In genomic region chr14:65211341-65211987, GRCh38 we compare ENCODE assay signal across 9 cellular contexts.
A peak's percentile ranks its signal among the peaks of the same experiment; 100 is the strongest.
DNase-seq lines count a peak whose midpoint lies in the region; ATAC-seq, FAIRE-seq and TF ChIP-seq lines count a peak whose summit lies in the region.
"Had no signal": no experiment of that assay in that cellular context is flagged by ENCODE, and none has a peak within 500 bp of the region (broad histone marks: within the 10 kb centered on the region; RNA-seq: fewer than 3 reads in every experiment).

No MANE protein-coding gene starts in this region.

- H4K20me1 ChIP-seq in keratinocyte (ENCODE audit: control insufficient read depth, extremely low read depth, insufficient read depth, low read length) = no peaks in the 10 kb centered on the region

- no peak overlapping the region for H3K9ac ChIP-seq in keratinocyte (ENCODE audit: control insufficient read depth, extremely low read depth, insufficient read depth, low read length)

- H3K36me3 Mint-ChIP-seq in CD14-positive monocyte = no peaks in the 10 kb centered on the region
- no peaks in the 10 kb centered on the region for H3K36me3 Mint-ChIP-seq in activated naive CD4-positive, alpha-beta T cell treated with anti-CD3 and anti-CD28 coated beads, Interleukin-2, amount 50 U/mL, for 72 hours
- no peaks in the 10 kb centered on the region for H3K36me3 Mint-ChIP-seq in glutamatergic neuron (ENCODE audit: unreplicated experiment)

- peak overlapping the region; percentile 64 for H3K4me2 ChIP-seq in keratinocyte (ENCODE audit: control insufficient read depth, extremely low read depth, insufficient read depth, low read depth, low read length)

- peak overlapping the region in 1 of 2 donors; percentile 49 for H3K4me3 Mint-ChIP-seq in CD14-positive monocyte
- no peak overlapping the region for H3K4me3 Mint-ChIP-seq in glutamatergic neuron (ENCODE audit: unreplicated experiment)

- peak overlapping the region; percentile 54 for H3K27ac ChIP-seq in KOPT-K1 (ENCODE audit: low read depth, low read length, poor library complexity, severe bottlenecking)
- H3K27ac ChIP-seq in keratinocyte (ENCODE audit: control insufficient read depth, insufficient read depth, low read length) = peak overlapping the region; percentile 47

- no peaks in the 10 kb centered on the region for H3K27me3 ChIP-seq in keratinocyte (ENCODE audit: control insufficient read depth, extremely low read depth, insufficient read depth, low read length)

- peaks cover 0 to 3% (median 0%) of the 10 kb centered on the region in 7 donors for H3K9me3 Mint-ChIP-seq in CD14-positive monocyte
- no peaks in the 10 kb centered on the region for H3K9me3 Mint-ChIP-seq in activated naive CD4-positive, alpha-beta T cell treated with anti-CD3 and anti-CD28 coated beads, Interleukin-2, amount 50 U/mL, for 72 hours
- H3K9me3 Mint-ChIP-seq in glutamatergic neuron (ENCODE audit: unreplicated experiment) = no peaks in the 10 kb centered on the region

- H3K36me3 ChIP-seq in KOPT-K1 (ENCODE audit: insufficient read depth, low read length) (no peaks in the 10 kb centered on the region), keratinocyte (ENCODE audit: control insufficient read depth in 2 of 2, extremely low read depth in 1 of 2, insufficient read depth in 2 of 2, low read length in 2 of 2) (no peaks in the 10 kb centered on the region)

- H3K4me1 Mint-ChIP-seq in CD14-positive monocyte = peaks cover 52% of the 10 kb centered on the region
- H3K4me1 Mint-ChIP-seq in glutamatergic neuron (ENCODE audit: low read depth, unreplicated experiment) = no peaks in the 10 kb centered on the region

- no peaks in the 10 kb centered on the region for H3K79me2 ChIP-seq in keratinocyte (ENCODE audit: control insufficient read depth, insufficient read depth, low read length)

- H3K27ac Mint-ChIP-seq in CD14-positive monocyte = peak overlapping the region in 5 of 7 donors; percentile 46 to 96 (median 85)
- H3K27ac Mint-ChIP-seq in activated naive CD4-positive, alpha-beta T cell treated with anti-CD3 and anti-CD28 coated beads, Interleukin-2, amount 50 U/mL, for 72 hours = peak overlapping the region in 1 of 2 donors; percentile 81
- no peak overlapping the region for H3K27ac Mint-ChIP-seq in glutamatergic neuron (ENCODE audit: unreplicated experiment)

- H2AFZ ChIP-seq in keratinocyte (ENCODE audit: control insufficient read depth, low read length) = no peak overlapping the region

- intact Hi-C loops in CD14-positive monocyte (cut with micrococcal nuclease) = no loop called here

- peak; percentile 14 to 23 for ATAC-seq in activated naive CD4-positive, alpha-beta T cell treated with anti-CD3 and anti-CD28 coated beads, Interleukin-2, amount 50 U/mL, for 72 hours
- ATAC-seq in GM18873 (IDR thresholded peaks at IDR 0.05; ENCODE audit: low FRiP score, unreplicated experiment) = no peak
- ATAC-seq in HG03045 (IDR thresholded peaks at IDR 0.05; ENCODE audit: unreplicated experiment) = no peak

- peak; percentile 41 for FAIRE-seq in keratinocyte (lab: Jason Lieb, UNC)

- H3K9me1 ChIP-seq in keratinocyte (ENCODE audit: control insufficient read depth, extremely low read depth, insufficient read depth, low read length) = no peaks in the 10 kb centered on the region

- H3K4me3 ChIP-seq in keratinocyte (ENCODE audit: control insufficient read depth in 2 of 3, extremely low read depth in 1 of 3, insufficient read depth in 2 of 3, low read depth in 1 of 3, low read length in 3 of 3) = no peak overlapping the region
- H3K4me3 ChIP-seq: skin epidermis had no signal

- peaks cover 18% of the 10 kb centered on the region for H3K4me1 ChIP-seq in keratinocyte (ENCODE audit: control insufficient read depth, extremely low read depth, insufficient read depth, low read length)

- dilution Hi-C loops in keratinocyte (cut with MboI; ENCODE audit: extremely low pct_ligation_motif_present, low sequenced_read_pairs) = no loop called here

- H3K9me3 ChIP-seq in KOPT-K1 (ENCODE audit: insufficient read depth, low read length, poor library complexity, severe bottlenecking) (no peaks in the 10 kb centered on the region), keratinocyte (ENCODE audit: control insufficient read depth, low read depth, low read length) (no peaks in the 10 kb centered on the region)

- DNase-seq in CD14-positive monocyte (ENCODE audit: low spot score) (no peak), keratinocyte (ENCODE audit: low read depth, low spot score) (no peak), glutamatergic neuron (no peak), D341Med (ENCODE audit: low spot score) (no peak)
- DNase-seq in activated naive CD4-positive, alpha-beta T cell treated with anti-CD3 and anti-CD28 coated beads, Interleukin-2, amount 50 U/mL, for 72 hours (ENCODE audit: low spot score in 2 of 2) = no peak

- H3K27me3 Mint-ChIP-seq in CD14-positive monocyte (ENCODE audit: low read depth in 3 of 3) (peaks cover 0 to 1% (median 0%) of the 10 kb centered on the region in 3 donors), glutamatergic neuron (ENCODE audit: unreplicated experiment) (peaks cover 8% of the 10 kb centered on the region)

- TF ChIP-seq CTCF in CD14-positive monocyte (IDR thresholded peaks at IDR 0.05) = no peak
- no peak for TF ChIP-seq CTCF in keratinocyte (optimal IDR thresholded peaks at IDR 0.05 in 1 of 3, IDR thresholded peaks at IDR 0.05 in 1 of 3, conservative IDR thresholded peaks at IDR 0.05 in 1 of 3; ENCODE audit: extremely low read depth in 1 of 3, insufficient read depth in 2 of 3, low read length in 3 of 3)
- TF ChIP-seq CTCF in glutamatergic neuron (IDR thresholded peaks at IDR 0.05; ENCODE audit: partially characterized antibody, unreplicated experiment) = no peak

Comparison
In these comparisons a context has a peak if more than half of its experiments do, and no peak if none do; other contexts are left out.
1. ATAC-seq: peak in activated naive CD4-positive, alpha-beta T cell treated with anti-CD3 and anti-CD28 coated beads, Interleukin-2, amount 50 U/mL, for 72 hours (2 of 2); none in GM18873 (single experiment) and HG03045 (single experiment).